In the genomic region with DNA sequence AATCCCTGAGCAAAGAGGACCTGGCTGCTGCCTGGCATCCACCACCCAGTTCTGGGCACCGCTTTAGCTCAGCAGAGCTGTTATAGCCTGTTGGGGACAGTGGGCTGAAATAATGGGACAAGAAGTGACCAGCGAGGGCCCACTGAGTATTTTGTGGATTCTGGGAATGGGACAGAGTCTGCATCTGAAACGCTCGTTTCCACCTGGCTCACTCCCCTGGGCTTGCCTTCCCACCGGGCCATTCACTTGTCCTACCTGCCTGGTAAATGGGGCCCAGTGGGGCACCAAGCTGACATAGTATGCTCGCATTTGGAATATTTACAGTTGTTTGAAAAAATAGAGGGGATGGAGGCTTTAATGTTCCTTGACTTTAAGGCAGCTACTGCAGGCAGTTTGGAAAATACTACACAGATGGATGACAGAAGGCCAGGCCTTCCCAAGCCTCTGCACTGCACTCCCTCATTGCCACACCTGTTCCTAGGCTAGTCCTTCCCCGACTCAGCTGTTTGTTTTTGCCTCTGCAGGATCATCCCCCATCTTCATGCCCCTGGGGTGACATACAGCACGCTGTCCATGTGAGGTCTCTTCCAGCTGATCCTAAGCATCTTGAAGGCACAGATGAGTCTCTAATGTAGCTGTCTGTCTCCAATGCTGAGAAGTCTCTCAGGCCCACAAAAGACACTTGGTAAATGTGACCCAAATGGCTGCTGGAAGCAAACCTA, we compare ENCODE assay signal across 17 cellular contexts.
A peak's percentile ranks its signal among the peaks of the same experiment; 100 is the strongest.
DNase-seq lines count a peak whose midpoint lies in the region; ATAC-seq and TF ChIP-seq lines count a peak whose summit lies in the region.
"Had no signal": no experiment of that assay in that cellular context is flagged by ENCODE, and none has a peak within 500 bp of the region (broad histone marks: within the 10 kb centered on the region; RNA-seq: fewer than 3 reads in every experiment).

No MANE protein-coding gene starts in this region.

- H3K36me3 Mint-ChIP-seq in Calu3 (ENCODE audit: insufficient read depth, unreplicated experiment): peaks cover 58% of the 10 kb centered on the region
- H3K36me3 Mint-ChIP-seq in WTC11: no peaks in the 10 kb centered on the region
- peaks cover 21% of the 10 kb centered on the region for H3K36me3 Mint-ChIP-seq in nephron (ENCODE audit: low read depth)
- H3K36me3 Mint-ChIP-seq: CD8-positive, alpha-beta T cell had no signal

- no peak for TF ChIP-seq CTCF in Calu3 (IDR thresholded peaks at IDR 0.05; ENCODE audit: unreplicated experiment)
- TF ChIP-seq CTCF in WTC11 (IDR thresholded peaks at IDR 0.05): no peak
- no peak for TF ChIP-seq CTCF in nephron (IDR thresholded peaks at IDR 0.05; ENCODE audit: unreplicated experiment in 3 of 3)
- no peak for TF ChIP-seq CTCF in adrenal gland (IDR thresholded peaks at IDR 0.05)

- H3K36me3 ChIP-seq in adrenal gland (replicated peaks in 1 of 2): no peaks in the 10 kb centered on the region

- H3K9me3 ChIP-seq in adrenal gland (replicated peaks in 1 of 3): no peaks in the 10 kb centered on the region

- ATAC-seq in WTC11: peak; percentile 65
- ATAC-seq in HG03159 (IDR thresholded peaks at IDR 0.05; ENCODE audit: unreplicated experiment): no peak
- ATAC-seq: CD8-positive, alpha-beta T cell had no signal

- CTCF ChIA-PET in Calu3 (lab: Charles Lee) (no interaction called here), WTC11 (lab: Charles Lee) (interaction anchor here (1.4 kb wide), 1 partner anchor 143 kb away, joined by 3 read pairs; no protein-coding TSS in a partner anchor)

- intact Hi-C loops in Calu3 (cut with micrococcal nuclease; ENCODE audit: unreplicated experiment) (no loop called here), adrenal gland (cut with DNase I) (no loop called here)

- H3K9me3 Mint-ChIP-seq in Calu3 (ENCODE audit: low read depth, unreplicated experiment): no peaks in the 10 kb centered on the region
- no peaks in the 10 kb centered on the region for H3K9me3 Mint-ChIP-seq in WTC11
- H3K9me3 Mint-ChIP-seq in nephron: no peaks in the 10 kb centered on the region
- H3K9me3 Mint-ChIP-seq: CD8-positive, alpha-beta T cell had no signal

- DNase-seq in Calu3: no peak
- peak; percentile 96 for DNase-seq in NCI-H1694 (lab: John Stamatoyannopoulos, UW)
- DNase-seq in WTC11 (ENCODE audit: low spot score): no peak
- DNase-seq in adrenal gland: no peak
- DNase-seq in SK-N-DZ (ENCODE audit: low spot score): no peak
- no peak for DNase-seq in GM19238 (ENCODE audit: insufficient read length, low spot score)
- DNase-seq: CD8-positive, alpha-beta T cell; DMS153; EL; HCEC 1CT; NCI-H1417 treated with DMSO at 0.1 percent for 48 hours; NCI-H2081; NCI-H526; SIG-M5 had no signal

- no peaks in the 10 kb centered on the region for H3K4me1 ChIP-seq in adrenal gland (replicated peaks in 1 of 2)

- POLR2A ChIA-PET in WTC11 (lab: Charles Lee): interaction anchor here (1.3 kb wide), 1 partner anchor 61 kb away, joined by 3 read pairs; a partner anchor contains a TSS

- H3K27me3 ChIP-seq in adrenal gland: no peaks in the 10 kb centered on the region
- H3K27me3 ChIP-seq: BLaER1 had no signal

- H3K4me1 Mint-ChIP-seq in Calu3 (ENCODE audit: low read depth, unreplicated experiment) (peaks cover 12% of the 10 kb centered on the region), WTC11 (peaks cover 57% of the 10 kb centered on the region), nephron (peaks cover 82% of the 10 kb centered on the region)

- no TSS peak for BruUV-seq in Calu3 (replicated peaks; lab: Mats Ljungman, UMichigan)

- H3K4me3 ChIP-seq in adrenal gland: no peak overlapping the region
- H3K4me3 ChIP-seq: BLaER1 had no signal

- no peak for TF ChIP-seq POLR2A in adrenal gland (IDR thresholded peaks at IDR 0.05)

- WGBS in adrenal gland, 4 donors: 83 to 89% (median 87%) methylated on average over 6 to 8 of the region's 8 CpGs

- no peak overlapping the region for H3K27ac ChIP-seq in adrenal gland
- H3K27ac ChIP-seq: BLaER1 had no signal

- H3K4me3 Mint-ChIP-seq in Calu3 (ENCODE audit: low read depth, unreplicated experiment) (no peak overlapping the region), WTC11 (no peak overlapping the region), nephron (peak overlapping the region in 1 of 3 experiments; percentile 37)
- H3K4me3 Mint-ChIP-seq: CD8-positive, alpha-beta T cell had no signal

- H3K27me3 Mint-ChIP-seq in Calu3 (ENCODE audit: unreplicated experiment) (no peaks in the 10 kb centered on the region), WTC11 (ENCODE audit: low read depth) (peaks cover 57% of the 10 kb centered on the region), nephron (ENCODE audit: low read depth) (peaks cover 7% of the 10 kb centered on the region)

- peak overlapping the region; percentile 47 for H3K27ac Mint-ChIP-seq in Calu3 (ENCODE audit: unreplicated experiment)
- 0 out of 2 replicates have a peak overlapping the region, but pooled peaks have one; percentile 28 for H3K27ac Mint-ChIP-seq in WTC11
- peak overlapping the region; percentile 28 to 71 (median 64) for H3K27ac Mint-ChIP-seq in nephron
- H3K27ac Mint-ChIP-seq: CD8-positive, alpha-beta T cell had no signal

TF ChIP-seq in WTC11, 78 proteins besides CTCF, POLR2A, EP300 and RAD21 (continues in another document):
- TF ChIP-seq NFYB (CRISPR knock-in tag; conservative IDR thresholded peaks at IDR 0.05; ENCODE audit: low read depth) (no peak), ELF4 (CRISPR knock-in tag; IDR thresholded peaks at IDR 0.05; ENCODE audit: low read depth) (no peak), CREM (CRISPR knock-in tag; IDR thresholded peaks at IDR 0.05) (no peak), JUN (CRISPR knock-in tag; IDR thresholded peaks at IDR 0.05) (no peak), JAZF1 (CRISPR knock-in tag; IDR thresholded peaks at IDR 0.05) (no peak), ZBTB21 (CRISPR knock-in tag; IDR thresholded peaks at IDR 0.05; ENCODE audit: borderline replicate concordance) (no peak)
- TF ChIP-seq, protein P1, sequence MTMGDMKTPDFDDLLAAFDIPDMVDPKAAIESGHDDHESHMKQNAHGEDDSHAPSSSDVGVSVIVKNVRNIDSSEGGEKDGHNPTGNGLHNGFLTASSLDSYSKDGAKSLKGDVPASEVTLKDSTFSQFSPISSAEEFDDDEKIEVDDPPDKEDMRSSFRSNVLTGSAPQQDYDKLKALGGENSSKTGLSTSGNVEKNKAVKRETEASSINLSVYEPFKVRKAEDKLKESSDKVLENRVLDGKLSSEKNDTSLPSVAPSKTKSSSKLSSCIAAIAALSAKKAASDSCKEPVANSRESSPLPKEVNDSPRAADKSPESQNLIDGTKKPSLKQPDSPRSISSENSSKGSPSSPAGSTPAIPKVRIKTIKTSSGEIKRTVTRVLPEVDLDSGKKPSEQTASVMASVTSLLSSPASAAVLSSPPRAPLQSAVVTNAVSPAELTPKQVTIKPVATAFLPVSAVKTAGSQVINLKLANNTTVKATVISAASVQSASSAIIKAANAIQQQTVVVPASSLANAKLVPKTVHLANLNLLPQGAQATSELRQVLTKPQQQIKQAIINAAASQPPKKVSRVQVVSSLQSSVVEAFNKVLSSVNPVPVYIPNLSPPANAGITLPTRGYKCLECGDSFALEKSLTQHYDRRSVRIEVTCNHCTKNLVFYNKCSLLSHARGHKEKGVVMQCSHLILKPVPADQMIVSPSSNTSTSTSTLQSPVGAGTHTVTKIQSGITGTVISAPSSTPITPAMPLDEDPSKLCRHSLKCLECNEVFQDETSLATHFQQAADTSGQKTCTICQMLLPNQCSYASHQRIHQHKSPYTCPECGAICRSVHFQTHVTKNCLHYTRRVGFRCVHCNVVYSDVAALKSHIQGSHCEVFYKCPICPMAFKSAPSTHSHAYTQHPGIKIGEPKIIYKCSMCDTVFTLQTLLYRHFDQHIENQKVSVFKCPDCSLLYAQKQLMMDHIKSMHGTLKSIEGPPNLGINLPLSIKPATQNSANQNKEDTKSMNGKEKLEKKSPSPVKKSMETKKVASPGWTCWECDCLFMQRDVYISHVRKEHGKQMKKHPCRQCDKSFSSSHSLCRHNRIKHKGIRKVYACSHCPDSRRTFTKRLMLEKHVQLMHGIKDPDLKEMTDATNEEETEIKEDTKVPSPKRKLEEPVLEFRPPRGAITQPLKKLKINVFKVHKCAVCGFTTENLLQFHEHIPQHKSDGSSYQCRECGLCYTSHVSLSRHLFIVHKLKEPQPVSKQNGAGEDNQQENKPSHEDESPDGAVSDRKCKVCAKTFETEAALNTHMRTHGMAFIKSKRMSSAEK (CRISPR knock-in tag; IDR thresholded peaks at IDR 0.05; ENCODE audit: borderline replicate concordance): no peak
- TF ChIP-seq, protein P2, sequence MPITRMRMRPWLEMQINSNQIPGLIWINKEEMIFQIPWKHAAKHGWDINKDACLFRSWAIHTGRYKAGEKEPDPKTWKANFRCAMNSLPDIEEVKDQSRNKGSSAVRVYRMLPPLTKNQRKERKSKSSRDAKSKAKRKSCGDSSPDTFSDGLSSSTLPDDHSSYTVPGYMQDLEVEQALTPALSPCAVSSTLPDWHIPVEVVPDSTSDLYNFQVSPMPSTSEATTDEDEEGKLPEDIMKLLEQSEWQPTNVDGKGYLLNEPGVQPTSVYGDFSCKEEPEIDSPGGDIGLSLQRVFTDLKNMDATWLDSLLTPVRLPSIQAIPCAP (CRISPR knock-in tag; IDR thresholded peaks at IDR 0.05): no peak
- TF ChIP-seq, protein P3, sequence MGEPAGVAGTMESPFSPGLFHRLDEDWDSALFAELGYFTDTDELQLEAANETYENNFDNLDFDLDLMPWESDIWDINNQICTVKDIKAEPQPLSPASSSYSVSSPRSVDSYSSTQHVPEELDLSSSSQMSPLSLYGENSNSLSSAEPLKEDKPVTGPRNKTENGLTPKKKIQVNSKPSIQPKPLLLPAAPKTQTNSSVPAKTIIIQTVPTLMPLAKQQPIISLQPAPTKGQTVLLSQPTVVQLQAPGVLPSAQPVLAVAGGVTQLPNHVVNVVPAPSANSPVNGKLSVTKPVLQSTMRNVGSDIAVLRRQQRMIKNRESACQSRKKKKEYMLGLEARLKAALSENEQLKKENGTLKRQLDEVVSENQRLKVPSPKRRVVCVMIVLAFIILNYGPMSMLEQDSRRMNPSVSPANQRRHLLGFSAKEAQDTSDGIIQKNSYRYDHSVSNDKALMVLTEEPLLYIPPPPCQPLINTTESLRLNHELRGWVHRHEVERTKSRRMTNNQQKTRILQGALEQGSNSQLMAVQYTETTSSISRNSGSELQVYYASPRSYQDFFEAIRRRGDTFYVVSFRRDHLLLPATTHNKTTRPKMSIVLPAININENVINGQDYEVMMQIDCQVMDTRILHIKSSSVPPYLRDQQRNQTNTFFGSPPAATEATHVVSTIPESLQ (CRISPR knock-in tag; IDR thresholded peaks at IDR 0.05): no peak
- TF ChIP-seq, protein P4, sequence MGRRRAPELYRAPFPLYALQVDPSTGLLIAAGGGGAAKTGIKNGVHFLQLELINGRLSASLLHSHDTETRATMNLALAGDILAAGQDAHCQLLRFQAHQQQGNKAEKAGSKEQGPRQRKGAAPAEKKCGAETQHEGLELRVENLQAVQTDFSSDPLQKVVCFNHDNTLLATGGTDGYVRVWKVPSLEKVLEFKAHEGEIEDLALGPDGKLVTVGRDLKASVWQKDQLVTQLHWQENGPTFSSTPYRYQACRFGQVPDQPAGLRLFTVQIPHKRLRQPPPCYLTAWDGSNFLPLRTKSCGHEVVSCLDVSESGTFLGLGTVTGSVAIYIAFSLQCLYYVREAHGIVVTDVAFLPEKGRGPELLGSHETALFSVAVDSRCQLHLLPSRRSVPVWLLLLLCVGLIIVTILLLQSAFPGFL (CRISPR knock-in tag; IDR thresholded peaks at IDR 0.05; ENCODE audit: borderline replicate concordance): no peak
